In the genomic region with DNA sequence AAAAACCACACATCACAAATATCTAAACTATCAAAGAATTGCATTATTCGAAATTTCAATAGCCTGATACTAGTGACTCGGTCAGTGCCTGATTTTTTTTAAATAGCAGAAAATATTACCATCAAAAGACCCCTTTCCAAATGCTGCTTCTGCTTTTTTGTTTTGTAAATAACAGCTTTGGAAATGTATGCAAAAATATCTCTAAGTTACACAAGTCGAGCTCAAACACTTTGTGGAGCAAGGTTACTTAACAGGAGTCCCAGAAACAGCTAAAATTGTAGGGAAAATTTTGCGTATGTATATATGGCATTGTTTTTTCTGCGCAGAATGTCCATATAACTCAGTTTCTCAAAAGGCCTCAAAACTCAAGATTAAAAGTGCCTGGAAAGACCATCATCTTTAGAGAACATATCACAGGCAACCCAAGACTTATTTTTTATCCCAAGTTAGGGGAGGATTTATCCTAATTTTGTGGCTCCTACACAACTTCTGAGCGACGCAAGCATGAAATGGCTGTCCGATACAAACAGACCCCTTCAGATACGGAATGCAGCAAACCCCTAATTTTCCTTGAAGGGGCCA, we compare ENCODE assay signal across 9 cellular contexts. TPM values are rescaled to one million over a fixed set of nuclear protein-coding genes. Genes with fewer than 3 reads are reported as not detected.
DNase-seq lines count a peak whose midpoint lies in the region; ATAC-seq, FAIRE-seq and TF ChIP-seq lines count a peak whose summit lies in the region.
"Had no signal": no experiment of that assay in that cellular context is flagged by ENCODE, and none has a peak within 500 bp of the region (broad histone marks: within the 10 kb centered on the region; RNA-seq: fewer than 3 reads in every experiment).

No MANE protein-coding gene starts in this region.

- in situ Hi-C loops in K562 (cut with MboI): no loop called here

- CTCF ChIA-PET in K562 (lab: Yijun Ruan, JAX; ENCODE audit: low intra/inter-chr PET ratio): no interaction called here

- TSS peak; percentile 39 for BruUV-seq in K562 (replicated peaks; lab: Mats Ljungman, UMichigan)

- TF ChIP-seq POLR2A in K562 (conservative IDR thresholded peaks at IDR 0.05): no peak

- H3K9me1 ChIP-seq in K562 (ENCODE audit: control insufficient read depth, insufficient read depth, low read length): no peaks in the 10 kb centered on the region

- peak overlapping the region in 1 of 2 experiments; percentile 100 for H3K18ac ChIP-seq in mesenchymal stem cell (ENCODE audit: low read depth in 1 of 2, low read length in 2 of 2)

- H3K4me3 ChIP-seq in K562 (peak overlapping the region; percentile 80), mesenchymal stem cell (ENCODE audit: insufficient read depth in 1 of 2, low read depth in 1 of 2, low read length in 2 of 2) (peak overlapping the region; percentile 82 to 91), upper lobe of right lung (peak overlapping the region; percentile 90)

- H3K27ac ChIP-seq in K562 (ENCODE audit: extremely low read depth, low read depth, low read length) (peak overlapping the region; percentile 92; the same call in 1 of the 3 replicates), mesenchymal stem cell (ENCODE audit: low read length, poor library complexity, severe bottlenecking) (no peak overlapping the region), upper lobe of right lung (peak overlapping the region; percentile 90)

- no peaks in the 10 kb centered on the region for H3K9me3 ChIP-seq in K562 (replicated peaks; ENCODE audit: control insufficient read depth, insufficient read depth, low read depth, low read length)
- no peaks in the 10 kb centered on the region for H3K9me3 ChIP-seq in mesenchymal stem cell (ENCODE audit: control insufficient read depth, low read length)
- no peaks in the 10 kb centered on the region for H3K9me3 ChIP-seq in upper lobe of right lung

- peak overlapping the region; percentile 61 for H2BK5ac ChIP-seq in mesenchymal stem cell (ENCODE audit: low read depth, low read length, poor library complexity, severe bottlenecking)

- peaks cover 53% of the 10 kb centered on the region for H3K4me1 Mint-ChIP-seq in activated naive CD4-positive, alpha-beta T cell treated with anti-CD3 and anti-CD28 coated beads, Interleukin-2, amount 50 U/mL, for 24 hours

- intact Hi-C loops in K562 (cut with micrococcal nuclease) (loop anchor here (5.0 to 10.0 kb wide), 2 partner anchors 127 to 245 kb away; partner anchors contain the start of gene ASF1A), upper lobe of right lung (cut with DNase I) (no loop called here)

- H3K27me3 Mint-ChIP-seq in activated naive CD4-positive, alpha-beta T cell treated with anti-CD3 and anti-CD28 coated beads, Interleukin-2, amount 50 U/mL, for 24 hours: no peaks in the 10 kb centered on the region

- H3K4ac ChIP-seq in mesenchymal stem cell (ENCODE audit: low read depth in 1 of 2, low read length in 2 of 2): no peak overlapping the region

- no peaks in the 10 kb centered on the region for H4K20me1 ChIP-seq in K562 (replicated peaks; ENCODE audit: control insufficient read depth, insufficient read depth, low read length)

- no peak overlapping the region for H2BK12ac ChIP-seq in mesenchymal stem cell (ENCODE audit: low read length in 2 of 2)

- H3K9ac ChIP-seq in K562 (ENCODE audit: insufficient read depth in 1 of 2, low read depth in 2 of 2, low read length in 2 of 2): peak overlapping the region; percentile 82 to 98
- H3K9ac ChIP-seq in mesenchymal stem cell (ENCODE audit: low read length): peak overlapping the region; percentile 96

- H2AK5ac ChIP-seq in mesenchymal stem cell (ENCODE audit: low read length, severe bottlenecking): no peak overlapping the region

- H3K4me2 ChIP-seq in K562 (ENCODE audit: insufficient read depth, low read length): peak overlapping the region; percentile 86
- H3K4me2 ChIP-seq in mesenchymal stem cell (ENCODE audit: low read length, poor library complexity, severe bottlenecking): peak overlapping the region; percentile 91

- WGBS in K562 (ENCODE audit: insufficient coverage, low coverage, missing lambda C conversion rate): 18% methylated on average over 9 of the region's 9 CpGs
- WGBS in mesenchymal stem cell: 13% methylated on average over 7 of the region's 9 CpGs

- H3K4me3 Mint-ChIP-seq in activated naive CD4-positive, alpha-beta T cell treated with anti-CD3 and anti-CD28 coated beads, Interleukin-2, amount 50 U/mL, for 24 hours: peak overlapping the region; percentile 90

- no peak overlapping the region for H3K14ac ChIP-seq in mesenchymal stem cell (ENCODE audit: low read length in 2 of 2)

- H3K36me3 Mint-ChIP-seq in activated naive CD4-positive, alpha-beta T cell treated with anti-CD3 and anti-CD28 coated beads, Interleukin-2, amount 50 U/mL, for 24 hours: peaks cover 3% of the 10 kb centered on the region

- no peak for TF ChIP-seq RAD21 in K562 (CRISPR knock-in tag; conservative IDR thresholded peaks at IDR 0.05 in 1 of 2, IDR thresholded peaks at IDR 0.05 in 1 of 2)

- TF ChIP-seq CTCF in K562 (IDR thresholded peaks at IDR 0.05 in 2 of 3, conservative IDR thresholded peaks at IDR 0.05 in 1 of 3; ENCODE audit: insufficient read depth in 2 of 3, low read depth in 1 of 3, low read length in 3 of 3): no peak
- TF ChIP-seq CTCF in upper lobe of right lung (IDR thresholded peaks at IDR 0.05): no peak

- H3K36me3 ChIP-seq in K562 (ENCODE audit: control insufficient read depth, insufficient read depth, low read length) (no peaks in the 10 kb centered on the region; the same call in 2 of the 3 replicates), mesenchymal stem cell (ENCODE audit: control insufficient read depth in 1 of 2, insufficient read depth in 2 of 2, low read depth in 1 of 2, low read length in 2 of 2) (no peaks in the 10 kb centered on the region), upper lobe of right lung (no peaks in the 10 kb centered on the region)

- no peak overlapping the region for H2BK15ac ChIP-seq in mesenchymal stem cell (ENCODE audit: low read depth, poor library complexity, severe bottlenecking)

- H3K27me3 ChIP-seq in K562 (ENCODE audit: control insufficient read depth in 2 of 2, insufficient read depth in 2 of 2, low read length in 2 of 2): no peaks in the 10 kb centered on the region
- no peaks in the 10 kb centered on the region for H3K27me3 ChIP-seq in mesenchymal stem cell (ENCODE audit: control insufficient read depth in 1 of 2, insufficient read depth in 1 of 2, low read length in 2 of 2)
- no peaks in the 10 kb centered on the region for H3K27me3 ChIP-seq in upper lobe of right lung

- H2AFZ ChIP-seq in K562 (ENCODE audit: low read depth, low read length): peak overlapping the region; percentile 86
- no peak overlapping the region for H2AFZ ChIP-seq in mesenchymal stem cell (ENCODE audit: low read depth, low read length)

- POLR2A ChIA-PET in K562 (lab: Yijun Ruan, JAX): interaction anchor here (0.6 to 4.7 kb wide), 3 partner anchors 10 to 834 kb away, joined by 3 to 17 read pairs (median 5); no protein-coding TSS in a partner anchor

- no peak overlapping the region for H4K8ac ChIP-seq in mesenchymal stem cell (ENCODE audit: low read length)

- peak; percentile 32 for FAIRE-seq in K562 (lab: Jason Lieb, UNC)
- FAIRE-seq: TTC549 had no signal

- H3K27ac Mint-ChIP-seq in activated naive CD4-positive, alpha-beta T cell treated with anti-CD3 and anti-CD28 coated beads, Interleukin-2, amount 50 U/mL, for 24 hours: peak overlapping the region; percentile 17

- DNase-seq in activated naive CD4-positive, alpha-beta T cell (lab: John Stamatoyannopoulos, UW): no peak
- DNase-seq in K562 (ENCODE audit: extremely low read depth in 1 of 4, low spot score in 3 of 4): no peak
- no peak for DNase-seq in mesenchymal stem cell
- DNase-seq in upper lobe of right lung: no peak
- no peak for DNase-seq in SW480 (ENCODE audit: low spot score)

- no peak for TF ChIP-seq EP300 in K562 (IDR thresholded peaks at IDR 0.05; ENCODE audit: low read length)

- H3K79me1 ChIP-seq in mesenchymal stem cell (replicated peaks; ENCODE audit: low read length, poor library complexity, severe bottlenecking): peaks cover 4% of the 10 kb centered on the region

- no peaks in the 10 kb centered on the region for H3K9me3 Mint-ChIP-seq in activated naive CD4-positive, alpha-beta T cell treated with anti-CD3 and anti-CD28 coated beads, Interleukin-2, amount 50 U/mL, for 24 hours

- no peak overlapping the region for H3K23ac ChIP-seq in mesenchymal stem cell (ENCODE audit: low read length in 2 of 2)

- no peak overlapping the region for H4K91ac ChIP-seq in mesenchymal stem cell (ENCODE audit: low read length)

- ATAC-seq in K562: no peak
- ATAC-seq in upper lobe of right lung: no peak
- no peak for ATAC-seq in HG02759 (IDR thresholded peaks at IDR 0.05; ENCODE audit: unreplicated experiment)
- ATAC-seq in GM18867 (IDR thresholded peaks at IDR 0.05; ENCODE audit: unreplicated experiment): no peak

- peak overlapping the region; percentile 43 for H2BK120ac ChIP-seq in mesenchymal stem cell (ENCODE audit: low read depth, low read length)

- H3K4me1 ChIP-seq in K562 (replicated peaks in 1 of 2; ENCODE audit: control insufficient read depth in 2 of 2, insufficient read depth in 2 of 2, low read length in 2 of 2) (peaks cover 14 to 17% of the 10 kb centered on the region in 2 experiments; a peak in 4 of 5 replicates), mesenchymal stem cell (ENCODE audit: control insufficient read depth, insufficient read depth, low read depth, low read length) (peaks cover 2% of the 10 kb centered on the region), upper lobe of right lung (peaks cover 26% of the 10 kb centered on the region)

- H3K79me2 ChIP-seq in K562 (ENCODE audit: control insufficient read depth, insufficient read depth, low read length): peaks cover 46% of the 10 kb centered on the region

RNA-seq across cellular contexts. Expression of gene CEP85L, which starts 1.4 kb away (rescaled TPM):
- 36.3 and 89.5 TPM in 2 replicates for total RNA-seq in K562 (2011; cell fraction: chromatin; rRNA removed; ENCODE audit: low replicate concordance)
- 14.0 and 19.1 TPM in 2 replicates for total RNA-seq in K562 (2011; cell fraction: nucleolus; rRNA removed)
- total RNA-seq in K562 (2011; cell fraction: nucleoplasm; rRNA removed): 31.7 and 73.3 TPM in 2 replicates
- total RNA-seq in K562 (2014; rRNA removed) (8.3 and 9.3 TPM in 2 replicates), K562 (2014; rRNA removed; fragmentation: Illumina TruSeq; extraction: Trizol) (15.8 and 19.5 TPM in 2 replicates), K562 (2015; rRNA removed; fragmentation: Illumina TruSeq; extraction: Trizol) (11.3 and 11.7 TPM in 2 replicates), K562 (2021) (12.8 and 14.7 TPM in 2 replicates), upper lobe of right lung (10.5 TPM)
- polyA plus RNA-seq in K562 (2011; rRNA removed) (8.2 and 13.2 TPM in 2 replicates), K562 (2014; fragmentation: Illumina TruSeq; extraction: Trizol) (6.3 and 7.1 TPM in 2 replicates), K562 (2014; fragmentation: Nextera tagmentation; extraction: Ambion mirVana) (1 to 10 TPM; 4.5 to 7.0 TPM), K562 (2014; rRNA removed) (4.4 and 5.8 TPM in 2 replicates)
- polyA plus RNA-seq in K562 (2011; cell fraction: cytosol; rRNA removed): 2.5 and 2.8 TPM in 2 replicates
- polyA plus RNA-seq in K562 (2011; cell fraction: nucleus; rRNA removed): 20.7 and 21.3 TPM in 2 replicates
- polyA plus RNA-seq in K562 (2012): 4.3 and 5.4 TPM in 2 replicates
- polyA minus RNA-seq in K562 (2011; rRNA and poly(A)+ RNA removed): 51.7 and 57.9 TPM in 2 replicates
- polyA minus RNA-seq in K562 (2011; cell fraction: cytosol; rRNA and poly(A)+ RNA removed): 7.0 and 8.7 TPM in 2 replicates
- 28.1 and 37.8 TPM in 2 replicates for polyA minus RNA-seq in K562 (2011; cell fraction: nucleus; rRNA and poly(A)+ RNA removed)
- polyA plus RNA-seq in mesenchymal stem cell (2013, experiment 1 of 2): 6.0 TPM
- 6.1 TPM for polyA plus RNA-seq in mesenchymal stem cell (2013, experiment 2 of 2)
